ENCODE assay signal across 17 cellular contexts in the genomic region with DNA sequence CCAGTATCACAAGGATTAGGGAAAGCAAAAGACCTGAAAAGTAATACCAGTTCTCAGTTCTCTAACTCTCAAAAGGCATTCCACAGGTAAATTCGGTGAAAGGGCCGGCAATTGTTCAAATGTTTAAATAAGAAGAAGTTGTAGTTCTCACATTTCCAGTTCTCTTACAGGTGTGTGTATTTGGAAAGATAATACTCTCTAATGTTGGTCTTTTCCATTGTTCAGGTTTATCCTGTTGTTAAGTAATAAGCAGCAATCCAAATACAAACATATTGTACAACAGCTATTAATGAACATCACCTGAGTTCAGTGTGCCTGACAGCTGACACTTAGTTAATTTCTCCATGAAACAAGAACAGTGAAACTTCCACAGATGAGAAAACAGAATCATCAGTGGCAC.
"Had no signal": no experiment of that assay in that cellular context is flagged by ENCODE, and none has a peak within 500 bp of the region (broad histone marks: within the 10 kb centered on the region; RNA-seq: fewer than 3 reads in every experiment).

No MANE protein-coding gene starts in this region.

- H3K4me3 Mint-ChIP-seq: activated CD4-positive, alpha-beta T cell treated with anti-CD3 and anti-CD28 coated beads, Interleukin-2, amount 10 ng/mL, durations not matched to agents 24 days and 14 days; activated CD8-positive, alpha-beta T cell treated with anti-CD3 and anti-CD28 coated beads for 36 hours; activated naive CD8-positive, alpha-beta T cell treated with anti-CD3 and anti-CD28 coated beads for 36 hours; activated T-helper 17 cell treated with anti-CD3 and anti-CD28 coated beads, Interleukin-2, amount 50 U/mL, for 72 hours; dendritic cell treated with granulocyte-macrophage colony-stimulating factor and Interleukin-4, amounts not matched to agents 40 ng/mL and 50 ng/mL, for 4 days; memory B cell; stimulated activated naive B cell treated with anti-CD40 and anti-IgM and Interleukin-4, amounts not matched to agents 10 μg/mL and 1 μg/mL and 100 μg/mL, for 72 hours had no signal

- H3K4me3 ChIP-seq: cardiac muscle cell, esophagus squamous epithelium, upper lobe of right lung had no signal

- H3K9me3 Mint-ChIP-seq: activated CD4-positive, alpha-beta T cell treated with anti-CD3 and anti-CD28 coated beads, Interleukin-2, amount 10 ng/mL, durations not matched to agents 24 days and 14 days; activated CD8-positive, alpha-beta T cell treated with anti-CD3 and anti-CD28 coated beads for 36 hours; activated naive CD8-positive, alpha-beta T cell treated with anti-CD3 and anti-CD28 coated beads for 36 hours; activated T-helper 17 cell treated with anti-CD3 and anti-CD28 coated beads, Interleukin-2, amount 50 U/mL, for 72 hours; dendritic cell treated with granulocyte-macrophage colony-stimulating factor and Interleukin-4, amounts not matched to agents 40 ng/mL and 50 ng/mL, for 4 days; memory B cell; stimulated activated naive B cell treated with anti-CD40 and anti-IgM and Interleukin-4, amounts not matched to agents 10 μg/mL and 1 μg/mL and 100 μg/mL, for 72 hours had no signal

- H3K27ac ChIP-seq: cardiac muscle cell, esophagus squamous epithelium, upper lobe of right lung had no signal

- H3K4me1 ChIP-seq: upper lobe of right lung had no signal

- H3K36me3 ChIP-seq: cardiac muscle cell, esophagus squamous epithelium, upper lobe of right lung had no signal

- DNase-seq: activated CD4-positive, alpha-beta T cell treated with anti-CD3 and anti-CD28 coated beads, Interleukin-2, amount 10 ng/mL, durations not matched to agents 24 days and 14 days; activated CD8-positive, alpha-beta T cell treated with anti-CD3 and anti-CD28 coated beads for 36 hours; activated naive CD4-positive, alpha-beta T cell; activated naive CD8-positive, alpha-beta T cell treated with anti-CD3 and anti-CD28 coated beads for 36 hours; activated T-cell treated with anti-CD3 and anti-CD28 coated beads, Interleukin-2, amount 50 U/mL, for 1 hour; amniotic stem cell; effector CD8-positive, alpha-beta T cell; esophagus squamous epithelium; occipital lobe; posterior cingulate gyrus; retina; stimulated activated naive B cell treated with anti-CD40 and anti-IgM and Interleukin-4, amounts not matched to agents 10 μg/mL and 1 μg/mL and 100 μg/mL, for 72 hours; upper lobe of right lung had no signal

- H3K27me3 ChIP-seq: esophagus squamous epithelium, upper lobe of right lung had no signal

- ATAC-seq: activated CD8-positive, alpha-beta T cell treated with anti-CD3 and anti-CD28 coated beads for 36 hours; activated T-helper 17 cell treated with anti-CD3 and anti-CD28 coated beads, Interleukin-2, amount 50 U/mL, for 72 hours; stimulated activated naive B cell treated with anti-CD40 and anti-IgM and Interleukin-4, amounts not matched to agents 10 μg/mL and 1 μg/mL and 100 μg/mL, for 72 hours; upper lobe of right lung had no signal

- H3K27ac Mint-ChIP-seq: activated CD4-positive, alpha-beta T cell treated with anti-CD3 and anti-CD28 coated beads, Interleukin-2, amount 10 ng/mL, durations not matched to agents 24 days and 14 days; activated CD8-positive, alpha-beta T cell treated with anti-CD3 and anti-CD28 coated beads for 36 hours; activated naive CD8-positive, alpha-beta T cell treated with anti-CD3 and anti-CD28 coated beads for 36 hours; activated T-helper 17 cell treated with anti-CD3 and anti-CD28 coated beads, Interleukin-2, amount 50 U/mL, for 72 hours; dendritic cell treated with granulocyte-macrophage colony-stimulating factor and Interleukin-4, amounts not matched to agents 40 ng/mL and 50 ng/mL, for 4 days; memory B cell; stimulated activated naive B cell treated with anti-CD40 and anti-IgM and Interleukin-4, amounts not matched to agents 10 μg/mL and 1 μg/mL and 100 μg/mL, for 72 hours had no signal

- H3K27me3 Mint-ChIP-seq: activated CD8-positive, alpha-beta T cell treated with anti-CD3 and anti-CD28 coated beads for 36 hours; activated naive CD8-positive, alpha-beta T cell treated with anti-CD3 and anti-CD28 coated beads for 36 hours; activated T-helper 17 cell treated with anti-CD3 and anti-CD28 coated beads, Interleukin-2, amount 50 U/mL, for 72 hours; dendritic cell treated with granulocyte-macrophage colony-stimulating factor and Interleukin-4, amounts not matched to agents 40 ng/mL and 50 ng/mL, for 4 days; memory B cell; stimulated activated naive B cell treated with anti-CD40 and anti-IgM and Interleukin-4, amounts not matched to agents 10 μg/mL and 1 μg/mL and 100 μg/mL, for 72 hours had no signal

- H3K36me3 Mint-ChIP-seq: activated naive CD8-positive, alpha-beta T cell treated with anti-CD3 and anti-CD28 coated beads for 36 hours had no signal

- H3K9me3 ChIP-seq: esophagus squamous epithelium, upper lobe of right lung had no signal

- H3K4me1 Mint-ChIP-seq: activated CD4-positive, alpha-beta T cell treated with anti-CD3 and anti-CD28 coated beads, Interleukin-2, amount 10 ng/mL, durations not matched to agents 24 days and 14 days; activated naive CD8-positive, alpha-beta T cell treated with anti-CD3 and anti-CD28 coated beads for 36 hours; activated T-helper 17 cell treated with anti-CD3 and anti-CD28 coated beads, Interleukin-2, amount 50 U/mL, for 72 hours; memory B cell; stimulated activated naive B cell treated with anti-CD40 and anti-IgM and Interleukin-4, amounts not matched to agents 10 μg/mL and 1 μg/mL and 100 μg/mL, for 72 hours had no signal
